In genomic region chr1:10021992-10022391, GRCh38 we compare ENCODE assay signal across 9 cellular contexts. TPM values are rescaled to one million over a fixed set of nuclear protein-coding genes. Genes with fewer than 3 reads are reported as not detected.
DNase-seq lines count a peak whose midpoint lies in the region; ATAC-seq, FAIRE-seq and TF ChIP-seq lines count a peak whose summit lies in the region.
"Not testable (repeated sequence)": the region's sequence is repeated elsewhere in the genome, so short reads cannot be mapped to it uniquely, and the experiment has no call there.
"Had no signal": no experiment of that assay in that cellular context is flagged by ENCODE, and none has a peak within 500 bp of the region (broad histone marks: within the 10 kb centered on the region; RNA-seq: fewer than 3 reads in every experiment).

No MANE protein-coding gene starts in this region.

- peak overlapping the region in 6 of 7 donors; percentile 73 to 89 (median 85) for H3K27ac Mint-ChIP-seq in CD14-positive monocyte
- H3K27ac Mint-ChIP-seq in nephron = peak overlapping the region; percentile 78 to 86 (median 84)

- ATAC-seq in SK-N-SH treated with all-trans-retinoic acid at 6 μM for 48 hours = peak; percentile 55

- not testable (repeated sequence) for DNase-seq in CD14-positive monocyte (ENCODE audit: low spot score)
- DNase-seq in NCI-H82 treated with DMSO at 0.1 percent for 48 hours (lab: John Stamatoyannopoulos, UW; ENCODE audit: unreplicated experiment) = peak; percentile 42
- peak; percentile 9 for DNase-seq in left kidney (ENCODE audit: low read depth, low spot score)

- not testable (repeated sequence) for TF ChIP-seq CTCF in CD14-positive monocyte (IDR thresholded peaks at IDR 0.05); nephron (IDR thresholded peaks at IDR 0.05; ENCODE audit: unreplicated experiment in 3 of 3)

- peaks cover 28% of the 10 kb centered on the region for H3K4me1 Mint-ChIP-seq in CD14-positive monocyte
- H3K4me1 Mint-ChIP-seq in nephron = peaks cover 19% of the 10 kb centered on the region

- FAIRE-seq in endometrium (lab: Jason Lieb, UNC) = peak; percentile 78

- H3K36me3 Mint-ChIP-seq in CD14-positive monocyte; nephron (ENCODE audit: low read depth): not testable (repeated sequence)

- intact Hi-C loops in CD14-positive monocyte (cut with micrococcal nuclease) = not testable (repeated sequence)

- H3K27me3 Mint-ChIP-seq in CD14-positive monocyte (ENCODE audit: low read depth in 3 of 3); nephron (ENCODE audit: low read depth): not testable (repeated sequence)

- not testable (repeated sequence) for H3K9me3 Mint-ChIP-seq in CD14-positive monocyte, nephron

- H3K4me3 Mint-ChIP-seq in CD14-positive monocyte, nephron: not testable (repeated sequence)

TF ChIP-seq in SK-N-SH treated with all-trans-retinoic acid at 6 μM for 48 hours, 23 proteins besides CTCF, POLR2A, EP300 and RAD21:
- peak; percentile 87 for TF ChIP-seq TCF4 (CRISPR knock-in tag; IDR thresholded peaks at IDR 0.05; ENCODE audit: borderline replicate concordance)

RNA-seq across cellular contexts. Expression of gene UBE4B, which starts 10.8 kb away (rescaled TPM):
- polyA plus RNA-seq in CD14-positive monocyte = 1 to 10 TPM; 6.0 to 9.2 TPM

RNA-seq across cellular contexts. Expression of gene RBP7, which starts 25.0 kb away (rescaled TPM):
- polyA plus RNA-seq in CD14-positive monocyte = 100 to 1,000 TPM; 306 to 340 TPM
- polyA plus RNA-seq: CD4-positive, alpha-beta memory T cell; CD4-positive, CD25-positive, alpha-beta regulatory T cell; CD8-positive, alpha-beta memory T cell had no signal
